ENCODE assay signal across 21 cellular contexts in the genomic region with DNA sequence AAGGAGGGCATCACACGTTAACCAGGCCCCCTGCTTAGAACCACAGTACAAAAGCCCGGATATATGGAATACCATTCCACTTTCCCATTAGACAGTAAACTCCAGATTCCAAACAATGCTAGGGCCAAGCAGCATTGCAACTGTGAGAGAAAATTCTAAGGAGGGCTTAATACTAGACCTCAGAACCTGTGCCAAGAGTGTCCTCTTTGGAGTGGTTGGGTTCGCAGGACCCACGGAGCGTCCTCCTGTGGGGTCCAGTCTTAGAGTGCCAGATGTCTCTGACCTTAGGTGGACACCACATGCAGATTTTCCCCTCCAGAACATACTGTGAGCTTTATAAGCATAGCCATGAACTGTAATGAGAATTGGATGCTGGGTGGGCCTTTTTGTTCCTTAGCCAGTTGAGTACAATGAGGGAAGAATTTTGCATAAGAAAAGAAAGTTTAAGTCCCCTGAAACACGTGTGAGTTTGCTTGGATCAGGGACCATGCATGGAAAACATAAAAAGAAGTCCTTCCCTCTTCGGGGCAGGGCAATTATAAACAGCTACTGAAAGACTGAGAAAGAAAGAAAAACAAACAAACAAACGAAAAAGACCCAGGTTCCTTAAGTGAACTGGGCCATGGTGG.
"Had no signal": no experiment of that assay in that cellular context is flagged by ENCODE, and none has a peak within 500 bp of the region (broad histone marks: within the 10 kb centered on the region; RNA-seq: fewer than 3 reads in every experiment).

No MANE protein-coding gene starts in this region.

- H3K27me3 Mint-ChIP-seq: activated naive CD8-positive, alpha-beta T cell treated with anti-CD3 and anti-CD28 coated beads for 36 hours; activated T-cell treated with anti-CD3 and anti-CD28 coated beads, Interleukin-2, amount 50 U/mL, for 24 hours; activated T-helper 17 cell treated with anti-CD3 and anti-CD28 coated beads, Interleukin-2, amount 50 U/mL, for 72 hours; stimulated activated memory B cell treated with anti-CD40 and anti-IgM and Interleukin-4, amounts not matched to agents 10 μg/mL and 1 μg/mL and 100 μg/mL, for 72 hours had no signal

- H3K36me3 ChIP-seq: sigmoid colon, transverse colon, uterus had no signal

- H3K27me3 ChIP-seq: foreskin keratinocyte, sigmoid colon, transverse colon, uterus had no signal

- H3K4me3 Mint-ChIP-seq: activated naive CD8-positive, alpha-beta T cell treated with anti-CD3 and anti-CD28 coated beads for 36 hours; activated T-cell treated with anti-CD3 and anti-CD28 coated beads, Interleukin-2, amount 50 U/mL, for 24 hours; activated T-helper 17 cell treated with anti-CD3 and anti-CD28 coated beads, Interleukin-2, amount 50 U/mL, for 72 hours; nephron; stimulated activated memory B cell treated with anti-CD40 and anti-IgM and Interleukin-4, amounts not matched to agents 10 μg/mL and 1 μg/mL and 100 μg/mL, for 72 hours had no signal

- H3K4me2 ChIP-seq: smooth muscle cell had no signal

- H3K4me1 Mint-ChIP-seq: activated naive CD8-positive, alpha-beta T cell treated with anti-CD3 and anti-CD28 coated beads for 36 hours; activated T-helper 17 cell treated with anti-CD3 and anti-CD28 coated beads, Interleukin-2, amount 50 U/mL, for 72 hours; stimulated activated memory B cell treated with anti-CD40 and anti-IgM and Interleukin-4, amounts not matched to agents 10 μg/mL and 1 μg/mL and 100 μg/mL, for 72 hours had no signal

- DNase-seq: activated CD4-positive, alpha-beta T cell treated with anti-CD3 and anti-CD28 coated beads, Interleukin-2, amount 50 U/mL, for 1 hour; activated CD4-positive, CD25-positive, alpha-beta regulatory T cell treated with anti-CD3 and anti-CD28 coated beads, Interleukin-2, amount 50 U/mL, for 72 hours; activated naive CD8-positive, alpha-beta T cell treated with anti-CD3 and anti-CD28 coated beads for 36 hours; activated T-cell treated with anti-CD3 and anti-CD28 coated beads, Interleukin-2, amount 50 U/mL, for 24 hours; central memory CD4-positive, alpha-beta T cell; dermis blood vessel endothelial cell; effector CD8-positive, alpha-beta T cell; foreskin keratinocyte; islet precursor cell; left cardiac atrium; occipital lobe; posterior cingulate gyrus; sigmoid colon; stimulated activated CD4-positive, alpha-beta T cell treated with anti-CD3 and anti-CD28 coated beads, Interleukin-15, amount 100 ng/mL, for 24 hours; transverse colon; uterus had no signal

- H3K4me1 ChIP-seq: foreskin keratinocyte, sigmoid colon, uterus had no signal

- H3K27ac Mint-ChIP-seq: activated naive CD8-positive, alpha-beta T cell treated with anti-CD3 and anti-CD28 coated beads for 36 hours; activated T-cell treated with anti-CD3 and anti-CD28 coated beads, Interleukin-2, amount 50 U/mL, for 24 hours; activated T-helper 17 cell treated with anti-CD3 and anti-CD28 coated beads, Interleukin-2, amount 50 U/mL, for 72 hours; nephron; stimulated activated memory B cell treated with anti-CD40 and anti-IgM and Interleukin-4, amounts not matched to agents 10 μg/mL and 1 μg/mL and 100 μg/mL, for 72 hours had no signal

- ATAC-seq: activated T-helper 17 cell treated with anti-CD3 and anti-CD28 coated beads, Interleukin-2, amount 50 U/mL, for 72 hours; foreskin keratinocyte; left cardiac atrium; stimulated activated memory B cell treated with anti-CD40 and anti-IgM and Interleukin-4, amounts not matched to agents 10 μg/mL and 1 μg/mL and 100 μg/mL, for 72 hours had no signal

- H3K36me3 Mint-ChIP-seq: activated naive CD8-positive, alpha-beta T cell treated with anti-CD3 and anti-CD28 coated beads for 36 hours; stimulated activated memory B cell treated with anti-CD40 and anti-IgM and Interleukin-4, amounts not matched to agents 10 μg/mL and 1 μg/mL and 100 μg/mL, for 72 hours had no signal

- H3K4me3 ChIP-seq: sigmoid colon, smooth muscle cell, transverse colon, uterus had no signal

- H3K27ac ChIP-seq: foreskin keratinocyte, sigmoid colon, transverse colon, uterus, VCaP had no signal

- H3K9me3 Mint-ChIP-seq: activated naive CD8-positive, alpha-beta T cell treated with anti-CD3 and anti-CD28 coated beads for 36 hours; activated T-cell treated with anti-CD3 and anti-CD28 coated beads, Interleukin-2, amount 50 U/mL, for 24 hours; activated T-helper 17 cell treated with anti-CD3 and anti-CD28 coated beads, Interleukin-2, amount 50 U/mL, for 72 hours; nephron; stimulated activated memory B cell treated with anti-CD40 and anti-IgM and Interleukin-4, amounts not matched to agents 10 μg/mL and 1 μg/mL and 100 μg/mL, for 72 hours had no signal

- H3K9me3 ChIP-seq: transverse colon, uterus had no signal
